22 cellular contexts compared by ENCODE assay signal in the genomic region with DNA sequence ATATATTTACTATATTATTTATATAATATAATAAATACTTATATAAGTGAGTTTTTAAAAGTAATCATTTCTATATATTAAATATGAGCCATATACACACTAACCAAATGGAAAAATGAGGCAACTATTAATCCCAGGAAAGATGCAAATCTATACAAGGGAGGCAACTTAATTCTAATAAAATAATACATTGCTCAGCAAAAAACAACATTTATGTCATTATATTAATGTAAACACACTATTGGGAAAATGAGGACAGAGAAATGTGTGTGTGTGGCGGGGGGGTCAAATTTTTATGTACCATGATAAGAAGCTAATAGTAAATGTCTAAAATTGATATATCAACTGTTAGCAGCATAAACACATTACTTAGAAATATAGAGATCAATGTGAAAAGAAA. TPM values are rescaled to one million over a fixed set of nuclear protein-coding genes. Genes with fewer than 3 reads are reported as not detected.
"Had no signal": no experiment of that assay in that cellular context is flagged by ENCODE, and none has a peak within 500 bp of the region (broad histone marks: within the 10 kb centered on the region; RNA-seq: fewer than 3 reads in every experiment).

No MANE protein-coding gene starts in this region.

- ATAC-seq: foreskin keratinocyte; left ventricle myocardium superior; naive thymus-derived CD8-positive, alpha-beta T cell; sciatic nerve; stimulated activated memory B cell treated with anti-CD40 and anti-IgM and Interleukin-4, amounts not matched to agents 10 μg/mL and 1 μg/mL and 100 μg/mL, for 72 hours; stimulated activated naive CD8-positive, alpha-beta T cell treated with anti-CD3 and anti-CD28 coated beads, Interleukin-15, Interleukin-2, amounts not matched to agents 100 U/mL and 50 U/mL, for 24 hours; upper lobe of right lung had no signal

- FAIRE-seq: keratinocyte had no signal

- DNase-seq: colonic mucosa; effector CD8-positive, alpha-beta T cell; endodermal cell; foreskin keratinocyte; glutamatergic neuron; left ventricle myocardium superior; lower lobe of right lung; naive thymus-derived CD8-positive, alpha-beta T cell; nephron progenitor cell; occipital lobe; ovary; spleen; stimulated activated CD4-positive, alpha-beta T cell treated with anti-CD3 and anti-CD28 coated beads, Interleukin-4, amount 100 ng/mL, for 4 hours; stimulated activated naive CD8-positive, alpha-beta T cell treated with anti-CD3 and anti-CD28 coated beads, Interleukin-15, Interleukin-2, amounts not matched to agents 100 U/mL and 50 U/mL, for 24 hours; transverse colon; upper lobe of right lung; uterus had no signal

- H3K27ac ChIP-seq: colonic mucosa, epithelial cell of prostate, foreskin keratinocyte, lower lobe of right lung, ovary, spleen, transverse colon, upper lobe of right lung, uterus had no signal

- H3K36me3 ChIP-seq: colonic mucosa, ovary, uterus had no signal

- H3K4me1 ChIP-seq: colonic mucosa, foreskin keratinocyte, lower lobe of right lung, transverse colon, upper lobe of right lung, uterus had no signal

- H3K9me3 ChIP-seq: colonic mucosa, lower lobe of right lung, ovary had no signal

- H3K4me3 ChIP-seq: colonic mucosa, esophagus muscularis mucosa, lower lobe of right lung, ovary, spleen, transverse colon, upper lobe of right lung, uterus had no signal

- H3K27me3 ChIP-seq: colonic mucosa, esophagus muscularis mucosa, foreskin keratinocyte, ovary, spleen, transverse colon, upper lobe of right lung, uterus had no signal

RNA-seq across cellular contexts. Expression of gene DGKI, which starts 23.3 kb away (rescaled TPM):
- total RNA-seq: foreskin keratinocyte; naive thymus-derived CD8-positive, alpha-beta T cell had no signal
- polyA plus RNA-seq: foreskin keratinocyte had no signal
